ENCODE assay signal across 23 cellular contexts in the genomic region with DNA sequence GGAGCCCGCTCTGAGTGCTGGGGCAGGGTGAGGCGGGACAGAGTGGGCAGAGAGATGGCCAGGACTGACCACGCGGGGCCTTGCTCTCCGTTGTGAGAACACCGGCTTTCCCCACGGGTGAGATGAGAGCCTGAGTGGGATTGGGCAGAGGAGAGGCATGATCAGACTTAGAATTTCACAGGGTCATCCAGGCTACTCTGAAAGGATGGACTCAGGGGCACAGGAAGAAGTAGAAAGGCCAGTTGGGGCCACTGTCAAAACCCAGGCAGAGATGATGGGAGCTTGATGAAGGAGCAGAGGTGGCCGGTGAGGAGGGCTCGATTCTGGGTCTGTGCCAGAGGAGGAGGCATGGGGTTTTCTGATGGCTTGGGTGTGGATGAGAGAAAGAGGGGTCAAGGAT.
"Had no signal": no experiment of that assay in that cellular context is flagged by ENCODE, and none has a peak within 500 bp of the region (broad histone marks: within the 10 kb centered on the region; RNA-seq: fewer than 3 reads in every experiment).

No MANE protein-coding gene starts in this region.

- H3K4me3 Mint-ChIP-seq: effector memory CD8-positive, alpha-beta T cell; endodermal cell had no signal

- H3K27ac ChIP-seq: colonic mucosa, coronary artery, dorsolateral prefrontal cortex, epithelial cell of prostate, esophagus muscularis mucosa, esophagus squamous epithelium, foreskin keratinocyte, gastrocnemius medialis, gastroesophageal sphincter, heart left ventricle, heart right ventricle had no signal

- H3K9me3 Mint-ChIP-seq: effector memory CD8-positive, alpha-beta T cell had no signal

- H3K4me3 ChIP-seq: colonic mucosa, coronary artery, dorsolateral prefrontal cortex, esophagus muscularis mucosa, esophagus squamous epithelium, gastrocnemius medialis, gastroesophageal sphincter, heart left ventricle, heart right ventricle had no signal

- H3K36me3 ChIP-seq: colonic mucosa, esophagus muscularis mucosa, esophagus squamous epithelium, gastrocnemius medialis, gastroesophageal sphincter, heart left ventricle, heart right ventricle had no signal

- ATAC-seq: effector memory CD8-positive, alpha-beta T cell; esophagus mucosa; foreskin keratinocyte; gastrocnemius medialis; gastroesophageal sphincter; heart left ventricle; heart right ventricle had no signal

- H3K4me1 ChIP-seq: colonic mucosa, esophagus muscularis mucosa, foreskin keratinocyte, gastrocnemius medialis, gastroesophageal sphincter, heart left ventricle had no signal

- H3K27ac Mint-ChIP-seq: effector memory CD8-positive, alpha-beta T cell; endodermal cell had no signal

- DNase-seq: colonic mucosa; dermis blood vessel endothelial cell; dorsolateral prefrontal cortex; effector CD4-positive, alpha-beta T cell; effector CD8-positive, alpha-beta T cell; effector memory CD4-positive, alpha-beta T cell; effector memory CD8-positive, alpha-beta T cell; endodermal cell; erythroblast; esophagus squamous epithelium; foreskin fibroblast; foreskin keratinocyte; foreskin melanocyte; gastrocnemius medialis; glutamatergic neuron; head of caudate nucleus; heart left ventricle; heart right ventricle had no signal

- H3K9me3 ChIP-seq: colonic mucosa, esophagus muscularis mucosa, esophagus squamous epithelium, gastrocnemius medialis, gastroesophageal sphincter, heart left ventricle, heart right ventricle had no signal

- H3K27me3 ChIP-seq: colonic mucosa had no signal
